14 cellular contexts compared by ENCODE assay signal in genomic region chr1:164310166-164310565, GRCh38.
A peak's percentile ranks its signal among the peaks of the same experiment; 100 is the strongest.
DNase-seq lines count a peak whose midpoint lies in the region; ATAC-seq, FAIRE-seq and TF ChIP-seq lines count a peak whose summit lies in the region.
"Had no signal": no experiment of that assay in that cellular context is flagged by ENCODE, and none has a peak within 500 bp of the region (broad histone marks: within the 10 kb centered on the region; RNA-seq: fewer than 3 reads in every experiment).

No MANE protein-coding gene starts in this region.

- ATAC-seq in GM21786 (IDR thresholded peaks at IDR 0.05; ENCODE audit: unreplicated experiment), result no peak

- DNase-seq in AG10803 (ENCODE audit: low read depth), result peak; percentile 72
- peak; percentile 23 for DNase-seq in HCEC 1CT
- DNase-seq in bronchial epithelial cell (ENCODE audit: low read depth), result peak; percentile 30
- DNase-seq in non-pigmented ciliary epithelial cell (ENCODE audit: low read depth), result peak; percentile 19
- no peak for DNase-seq in hypothalamus (lab: John Stamatoyannopoulos, UW)
- DNase-seq in NCI-H446 treated with DMSO at 0.1 percent for 48 hours (lab: John Stamatoyannopoulos, UW), result no peak
- no peak for DNase-seq in activated CD4-positive, alpha-beta T cell treated with anti-CD3 and anti-CD28 coated beads, Interleukin-2, amount 50 U/mL, for 4 hours
- DNase-seq: CD4-positive, alpha-beta memory T cell; KBM-7; NCI-H1048; NCI-H226; NCI-H526 treated with DMSO at 0.1 percent for 48 hours; NK-92 treated with Interleukin-12 subunit alpha and Interleukin-12 subunit beta, amount 100 ng/mL, for 24 hours had no signal

- TF ChIP-seq CTCF in AG10803 (conservative IDR thresholded peaks at IDR 0.05; ENCODE audit: low read length) (no peak), bronchial epithelial cell (IDR thresholded peaks at IDR 0.05; ENCODE audit: insufficient read depth, low read length, severe bottlenecking) (no peak)

- H3K4me3 ChIP-seq in AG10803 (ENCODE audit: low read length) (no peak overlapping the region), bronchial epithelial cell (ENCODE audit: low read depth, low read length) (no peak overlapping the region)

- FAIRE-seq in bronchial epithelial cell (lab: Jason Lieb, UNC), result no peak

- H3K27me3 ChIP-seq in bronchial epithelial cell (ENCODE audit: control insufficient read depth, insufficient read depth, low read length), result no peaks in the 10 kb centered on the region

- H3K36me3 ChIP-seq in bronchial epithelial cell (ENCODE audit: control insufficient read depth, insufficient read depth, low read length), result no peaks in the 10 kb centered on the region

Comparison
In these comparisons a context has a peak if more than half of its experiments do, and no peak if none do; other contexts are left out.
1. DNase-seq: peak in AG10803 (single experiment), HCEC 1CT (single experiment), bronchial epithelial cell (single experiment) and non-pigmented ciliary epithelial cell (single experiment); none in hypothalamus (0 of 51), NCI-H446 treated with DMSO at 0.1 percent for 48 hours (single experiment) and activated CD4-positive, alpha-beta T cell treated with anti-CD3 and anti-CD28 coated beads, Interleukin-2, amount 50 U/mL, for 4 hours (0 of 2).